ENCODE assay signal across 19 cellular contexts in the genomic region with DNA sequence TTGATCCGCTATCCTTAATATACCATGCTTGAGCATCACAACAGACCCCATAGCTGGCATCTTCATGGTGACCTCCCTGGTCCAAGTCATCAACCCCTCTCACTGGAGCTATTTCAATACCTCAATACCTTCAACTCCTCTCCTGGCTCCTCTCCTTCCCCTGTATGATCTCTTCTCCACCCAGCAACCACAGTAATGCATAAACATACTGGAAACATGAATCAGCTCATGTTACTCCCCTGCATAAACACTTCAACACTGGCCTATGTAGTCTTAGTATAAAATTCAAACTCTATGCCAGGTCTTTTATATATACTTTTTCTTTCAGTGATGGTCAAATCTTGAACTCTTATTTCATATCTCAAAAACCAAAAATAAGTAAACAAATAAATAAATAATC. TPM values are rescaled to one million over a fixed set of nuclear protein-coding genes. Genes with fewer than 3 reads are reported as not detected.
DNase-seq lines count a peak whose midpoint lies in the region; FAIRE-seq and TF ChIP-seq lines count a peak whose summit lies in the region.
"Had no signal": no experiment of that assay in that cellular context is flagged by ENCODE, and none has a peak within 500 bp of the region (broad histone marks: within the 10 kb centered on the region; RNA-seq: fewer than 3 reads in every experiment).

No MANE protein-coding gene starts in this region.

- no CpG with 5 or more reads among the region's 1 CpG for WGBS in mesendoderm (ENCODE audit: extremely low coverage, insufficient coverage, low lambda C conversion rate)

- H2BK5ac ChIP-seq in mesendoderm (ENCODE audit: low read length), result no peak overlapping the region

- H3K36me3 ChIP-seq in bronchial epithelial cell (ENCODE audit: control insufficient read depth, insufficient read depth, low read length) (no peaks in the 10 kb centered on the region), H7 (replicated peaks; ENCODE audit: control insufficient read depth, insufficient read depth, low read length) (no peaks in the 10 kb centered on the region), mesendoderm (ENCODE audit: control insufficient read depth, insufficient read depth, low read length) (no peaks in the 10 kb centered on the region)
- H3K36me3 ChIP-seq: BLaER1 treated with 17β-estradiol and CSF1 and Interleukin-3, amounts not matched to agents 10 nM and 100 nM; HAP-1 had no signal

- no peak overlapping the region for H3K27ac ChIP-seq in mesendoderm (ENCODE audit: low read depth, low read length)
- H3K27ac ChIP-seq: BLaER1 treated with 17β-estradiol and CSF1 and Interleukin-3, amounts not matched to agents 10 nM and 100 nM; PC-9; SK-N-MC had no signal

- DNase-seq in AG20443 (ENCODE audit: low spot score) (peak; percentile 50), HS-27A (ENCODE audit: low read depth) (peak; percentile 19), bronchial epithelial cell (ENCODE audit: low read depth) (peak; percentile 21), iris pigment epithelial cell (ENCODE audit: low read depth) (peak; percentile 32), OCI-M1 (lab: John Stamatoyannopoulos, UW) (no peak), H7 (no peak), mesendoderm (no peak)
- DNase-seq: DMS 273 treated with DMSO at 0.1 percent for 48 hours, KBM-7, NCI-H1048, NCI-H146, NCI-H2227 treated with DMSO at 0.1 percent for 48 hours, NCI-H526, PC-9 had no signal

- H3K4ac ChIP-seq in mesendoderm (ENCODE audit: low read depth, low read length), result no peak overlapping the region

- no peaks in the 10 kb centered on the region for H3K79me1 ChIP-seq in mesendoderm (ENCODE audit: low read length)

- H2BK120ac ChIP-seq in mesendoderm (ENCODE audit: low read depth, low read length), result no peak overlapping the region

- H3K23ac ChIP-seq in mesendoderm (ENCODE audit: low read length), result no peak overlapping the region

- H3K4me1 ChIP-seq in mesendoderm (ENCODE audit: control insufficient read depth, low read depth, low read length), result no peaks in the 10 kb centered on the region
- H3K4me1 ChIP-seq: HAP-1 had no signal

- H3K9ac ChIP-seq in mesendoderm (ENCODE audit: low read length), result no peak overlapping the region
- H3K9ac ChIP-seq: BLaER1 treated with 17β-estradiol and CSF1 and Interleukin-3, amounts not matched to agents 10 nM and 100 nM had no signal

- no peak overlapping the region for H4K5ac ChIP-seq in mesendoderm (ENCODE audit: low read length)

- TF ChIP-seq CTCF in bronchial epithelial cell (IDR thresholded peaks at IDR 0.05; ENCODE audit: insufficient read depth, low read length, severe bottlenecking), result no peak

- no peak overlapping the region for H2BK15ac ChIP-seq in mesendoderm (replicated peaks; ENCODE audit: low read depth)

- H3K18ac ChIP-seq in mesendoderm (ENCODE audit: low read length), result no peak overlapping the region

- no peak for FAIRE-seq in bronchial epithelial cell (lab: Jason Lieb, UNC)
- FAIRE-seq: GM12878, GM18507 had no signal

- no peak overlapping the region for H4K8ac ChIP-seq in mesendoderm (ENCODE audit: low read depth, low read length)

- H3K27me3 ChIP-seq in bronchial epithelial cell (ENCODE audit: control insufficient read depth, insufficient read depth, low read length) (no peaks in the 10 kb centered on the region), H7 (ENCODE audit: control insufficient read depth, insufficient read depth, low read length) (no peaks in the 10 kb centered on the region), mesendoderm (ENCODE audit: insufficient read depth, low read length, poor library complexity) (no peaks in the 10 kb centered on the region)
- H3K27me3 ChIP-seq: BLaER1 treated with 17β-estradiol and CSF1 and Interleukin-3, amounts not matched to agents 10 nM and 100 nM had no signal

- no peak overlapping the region for H2AK5ac ChIP-seq in mesendoderm (ENCODE audit: low read length)

- H3K4me3 ChIP-seq in bronchial epithelial cell (ENCODE audit: low read depth, low read length) (no peak overlapping the region), H7 (ENCODE audit: insufficient read depth, low read depth, low read length) (no peak overlapping the region), mesendoderm (ENCODE audit: low read length) (no peak overlapping the region)
- H3K4me3 ChIP-seq: BLaER1 treated with 17β-estradiol and CSF1 and Interleukin-3, amounts not matched to agents 10 nM and 100 nM; GM12878; HAP-1; PC-9; SK-N-MC had no signal

- no peak overlapping the region for H3K4me2 ChIP-seq in mesendoderm (ENCODE audit: low read length)
- H3K4me2 ChIP-seq: BLaER1 treated with 17β-estradiol and CSF1 and Interleukin-3, amounts not matched to agents 10 nM and 100 nM; PC-9 had no signal

- no peak overlapping the region for H3K56ac ChIP-seq in mesendoderm (ENCODE audit: low read length)

- no peaks in the 10 kb centered on the region for H3K79me2 ChIP-seq in mesendoderm (ENCODE audit: control insufficient read depth, insufficient read depth, low read length)

RNA-seq across cellular contexts. Expression of a gene that starts 31.8 kb away (rescaled TPM):
- total RNA-seq in bronchial epithelial cell, result not detected in 2 replicates
- not detected in 2 replicates for total RNA-seq in H7 (2014; rRNA removed; shearing (Covaris generic))
- 0.15 TPM for polyA plus RNA-seq in mesendoderm (2013, experiment 1 of 2)
- polyA plus RNA-seq in mesendoderm (2013, experiment 2 of 2), result 0.13 TPM

Comparison
In these comparisons a context has a peak if more than half of its experiments do, and no peak if none do; other contexts are left out.
1. DNase-seq: peak in AG20443 (single experiment), HS-27A (single experiment), bronchial epithelial cell (single experiment) and iris pigment epithelial cell (single experiment); none in OCI-M1 (single experiment), H7 (single experiment) and mesendoderm (single experiment).